Comparison of ENCODE assay signal across 7 cellular contexts in the genomic region with DNA sequence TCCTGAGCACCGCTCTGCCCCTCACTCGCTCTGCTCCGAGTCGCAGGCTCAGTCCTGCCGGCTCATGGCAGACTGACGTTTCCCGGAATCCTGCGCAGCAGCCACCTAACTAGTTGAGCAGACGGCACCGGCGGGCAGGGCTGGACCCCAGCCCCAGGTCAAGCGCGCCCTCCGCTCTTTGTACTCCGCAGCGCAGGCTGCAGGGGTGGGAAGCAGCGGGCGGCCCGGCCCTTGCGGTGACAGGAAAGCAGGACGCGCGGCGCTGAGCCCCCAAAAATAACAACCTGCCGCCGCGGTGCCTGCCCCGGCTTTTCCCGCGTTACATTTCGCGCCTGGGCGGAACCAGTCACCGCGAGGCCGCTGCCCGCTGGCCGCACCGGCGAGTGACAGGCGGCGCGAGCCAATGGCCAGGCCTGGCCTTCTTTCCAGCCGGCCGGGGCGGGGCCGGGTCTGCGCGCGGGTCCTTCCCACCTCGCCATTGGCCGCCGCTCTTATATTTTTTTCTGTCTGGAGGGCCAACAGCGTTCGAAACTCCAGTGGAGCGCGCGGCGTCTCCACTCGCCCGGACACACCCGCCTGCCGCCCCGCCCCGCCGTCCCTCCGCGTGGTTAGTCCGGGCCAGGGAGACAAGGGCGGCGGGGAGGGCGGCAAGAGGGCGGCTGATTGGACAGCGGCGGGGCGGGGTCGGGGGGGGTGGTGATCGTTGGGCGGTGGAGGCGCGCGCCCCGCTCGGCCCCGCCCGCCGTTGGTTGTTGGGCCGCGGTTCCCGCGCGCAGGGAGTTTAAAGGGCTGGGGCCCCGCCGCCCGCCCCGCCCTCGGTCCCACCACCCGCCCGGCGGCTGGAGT. TPM values are rescaled to one million over a fixed set of nuclear protein-coding genes. Genes with fewer than 3 reads are reported as not detected.
DNase-seq lines count a peak whose midpoint lies in the region; ATAC-seq, FAIRE-seq and TF ChIP-seq lines count a peak whose summit lies in the region.

Gene ZNF367, minus strand, starts transcription at position 297 of the 846 bp plus-strand sequence. CDS start 338 bp downstream, outside the sequence.

- no peaks in the 10 kb centered on the region for H3K36me3 ChIP-seq in astrocyte (ENCODE audit: insufficient read depth, low read length)

- H3K9me3 ChIP-seq in astrocyte (ENCODE audit: insufficient read depth, low read depth, low read length), result no peaks in the 10 kb centered on the region

- TF ChIP-seq CTCF in astrocyte (IDR thresholded peaks at IDR 0.05; ENCODE audit: insufficient read depth, low read depth, low read length), result no peak

- H3K9ac ChIP-seq in astrocyte (ENCODE audit: low read length), result peak within 1 kb of the TSS; percentile 93

- H3K27me3 ChIP-seq in astrocyte (ENCODE audit: insufficient read depth, low read length), result no peaks in the 10 kb centered on the region

- peak within 1 kb of the TSS; percentile 87 for H3K4me3 ChIP-seq in astrocyte (ENCODE audit: insufficient read depth, low read depth, low read length)

- peak within 1 kb of the TSS; percentile 92 for H2AFZ ChIP-seq in astrocyte (ENCODE audit: low read depth, low read length)

- H3K36me3 Mint-ChIP-seq in astrocyte (ENCODE audit: low read depth, unreplicated experiment), result no peaks in the 10 kb centered on the region

- DNase-seq in NCI-H2029 treated with DMSO at 0.1 percent for 48 hours (lab: John Stamatoyannopoulos, UW), result peak; percentile 88
- DNase-seq in T-helper 22 cell (ENCODE audit: low read depth), result peak; percentile 91
- peak; percentile 93 for DNase-seq in astrocyte (ENCODE audit: low read depth)
- peak; percentile 97 for DNase-seq in hepatic stellate cell (ENCODE audit: low spot score)
- DNase-seq in retina, result peak; percentile 97

- peaks cover 19% of the 10 kb centered on the region for H3K4me1 Mint-ChIP-seq in astrocyte (ENCODE audit: low read depth, unreplicated experiment)

- no peak for FAIRE-seq in astrocyte (lab: Jason Lieb, UNC)

- peaks cover 3% of the 10 kb centered on the region for H4K20me1 ChIP-seq in astrocyte (ENCODE audit: insufficient read depth, low read length)

- H3K79me2 ChIP-seq in astrocyte (ENCODE audit: insufficient read depth, low read length), result peaks cover 32% of the 10 kb centered on the region

- H3K27me3 Mint-ChIP-seq in astrocyte (ENCODE audit: low read depth, unreplicated experiment), result no peaks in the 10 kb centered on the region

- peak; percentile 69 for ATAC-seq in GM18511 (IDR thresholded peaks at IDR 0.05; ENCODE audit: unreplicated experiment)
- peak; percentile 59 for ATAC-seq in HG03025 (IDR thresholded peaks at IDR 0.05; ENCODE audit: low FRiP score, unreplicated experiment)

- peak within 1 kb of the TSS; percentile 66 for H3K27ac Mint-ChIP-seq in astrocyte (ENCODE audit: unreplicated experiment)

- no peaks in the 10 kb centered on the region for H3K9me3 Mint-ChIP-seq in astrocyte (ENCODE audit: unreplicated experiment)

- peak within 1 kb of the TSS; percentile 94 for H3K4me2 ChIP-seq in astrocyte (ENCODE audit: low read length)

- H3K4me3 Mint-ChIP-seq in astrocyte (ENCODE audit: unreplicated experiment), result peak within 1 kb of the TSS; percentile 90

- peak within 1 kb of the TSS; percentile 93 for H3K27ac ChIP-seq in astrocyte (ENCODE audit: low read depth, low read length)

- peaks cover 25% of the 10 kb centered on the region for H3K4me1 ChIP-seq in astrocyte (ENCODE audit: insufficient read depth, low read length)

RNA-seq across cellular contexts. Expression of gene ZNF367, which starts in this region (rescaled TPM):
- total RNA-seq in astrocyte, result 0.41 and 0.89 TPM in 2 replicates

Comparison
In these comparisons a context has a peak if more than half of its experiments do, and no peak if none do; other contexts are left out.
1. Peak in every context shown above with its lines: DNase-seq, ATAC-seq, H3K4me3 ChIP-seq and H3K27ac ChIP-seq.
2. Peak in DNase-seq, H3K4me3 ChIP-seq, H3K27ac ChIP-seq, H3K9ac ChIP-seq and H3K4me2 ChIP-seq in astrocyte; RNA of the gene not detected or under 1 TPM.